8 cellular contexts compared by ENCODE assay signal in genomic region chr13:30679483-30680330, GRCh38. TPM values are rescaled to one million over a fixed set of nuclear protein-coding genes. Genes with fewer than 3 reads are reported as not detected.
A peak's percentile ranks its signal among the peaks of the same experiment; 100 is the strongest.
DNase-seq lines count a peak whose midpoint lies in the region; ATAC-seq and TF ChIP-seq lines count a peak whose summit lies in the region.

No MANE protein-coding gene starts in this region.

- H3K4me2 ChIP-seq in mammary epithelial cell (ENCODE audit: insufficient read depth, low read depth, low read length) = no peak overlapping the region

- dilution Hi-C loops in mammary epithelial cell (cut with HindIII; ENCODE audit: low sequenced_read_pairs) = loop anchor here (10.0 kb wide), 1 partner anchor 115 kb away; no protein-coding TSS in a partner anchor

- DNase-seq in activated CD4-positive, CD25-positive, alpha-beta regulatory T cell treated with anti-CD3 and anti-CD28 coated beads, Interleukin-2, amount 50 U/mL, for 72 hours = no peak
- DNase-seq in RWPE1 (ENCODE audit: low spot score) (peak; percentile 26), mammary epithelial cell (no peak), lower lobe of right lung (no peak), NCI-H2196 (lab: John Stamatoyannopoulos, UW; ENCODE audit: unreplicated experiment) (no peak)

- peak; percentile 39 for TF ChIP-seq CTCF in RWPE1 (conservative IDR thresholded peaks at IDR 0.05; ENCODE audit: low read depth)
- peak; percentile 47 to 78 for TF ChIP-seq CTCF in mammary epithelial cell (conservative IDR thresholded peaks at IDR 0.05 in 1 of 2, IDR thresholded peaks at IDR 0.05 in 1 of 2; ENCODE audit: extremely low read depth in 1 of 2, insufficient read depth in 1 of 2, low read depth in 1 of 2, low read length in 2 of 2)
- peak; percentile 59 for TF ChIP-seq CTCF in lower lobe of right lung (IDR thresholded peaks at IDR 0.05)

- POLR2A ChIA-PET in RWPE1 (lab: Yijun Ruan, JAX; ENCODE audit: low non-redundant PET) = no interaction called here

- H3K9me3 ChIP-seq in mammary epithelial cell (replicated peaks; ENCODE audit: insufficient read depth, low read length) = no peaks in the 10 kb centered on the region
- no peaks in the 10 kb centered on the region for H3K9me3 ChIP-seq in lower lobe of right lung

- no peaks in the 10 kb centered on the region for H3K79me2 ChIP-seq in mammary epithelial cell (ENCODE audit: insufficient read depth, low read length)

- H2AFZ ChIP-seq in mammary epithelial cell (ENCODE audit: low read depth, low read length) = peak overlapping the region; percentile 2

- no peaks in the 10 kb centered on the region for H3K36me3 ChIP-seq in mammary epithelial cell (ENCODE audit: insufficient read depth, low read length)
- H3K36me3 ChIP-seq in lower lobe of right lung = no peaks in the 10 kb centered on the region

- in situ Hi-C loops in mammary epithelial cell (cut with MboI; ENCODE audit: low sequenced_read_pairs in 2 of 2) = loop anchor here in 1 of 2 donors (5.0 kb wide), 1 partner anchor 123 kb away; no protein-coding TSS in a partner anchor

- intact Hi-C loops in mammary epithelial cell (cut with micrococcal nuclease) = loop anchor here (1.0 to 10.0 kb wide), 5 partner anchors 63 to 298 kb away; partner anchors contain the start of gene HMGB1
- intact Hi-C loops in lower lobe of right lung (cut with DNase I) = no loop called here

- CTCF ChIA-PET in RWPE1 (lab: Yijun Ruan, JAX) (no interaction called here), mammary epithelial cell (lab: Charles Lee; ENCODE audit: low non-redundant PET) (interaction anchor here (0.6 to 0.7 kb wide), 2 partner anchors 11 to 24 kb away, joined by 7 read pairs; no protein-coding TSS in a partner anchor)

- H3K4me3 ChIP-seq in mammary epithelial cell (replicated peaks in 1 of 3; ENCODE audit: insufficient read depth in 1 of 3, low read depth in 2 of 3, low read length in 3 of 3) (no peak overlapping the region), lower lobe of right lung (no peak overlapping the region)

- no peak overlapping the region for H3K9ac ChIP-seq in mammary epithelial cell (ENCODE audit: insufficient read depth, low read length)

- peak; percentile 61 to 76 for ATAC-seq in activated CD4-positive, CD25-positive, alpha-beta regulatory T cell treated with anti-CD3 and anti-CD28 coated beads, Interleukin-2, amount 50 U/mL, for 24 hours
- ATAC-seq in HG03108 (IDR thresholded peaks at IDR 0.05; ENCODE audit: unreplicated experiment) = peak; percentile 70
- ATAC-seq in lower lobe of right lung = peak; percentile 49 to 70
- ATAC-seq in GM21737 (IDR thresholded peaks at IDR 0.05; ENCODE audit: unreplicated experiment) = no peak

- H3K27ac ChIP-seq in RWPE1 (no peak overlapping the region), mammary epithelial cell (ENCODE audit: insufficient read depth, low read depth, low read length) (no peak overlapping the region), lower lobe of right lung (no peak overlapping the region)

- WGBS in mammary epithelial cell (ENCODE audit: low coverage, missing lambda C conversion rate) = 30% methylated on average over 9 of the region's 9 CpGs

- H3K27me3 ChIP-seq in mammary epithelial cell (ENCODE audit: insufficient read depth, low read length) = no peaks in the 10 kb centered on the region
- no peaks in the 10 kb centered on the region for H3K27me3 ChIP-seq in lower lobe of right lung (ENCODE audit: low read depth)

- BruUV-seq in mammary epithelial cell (replicated peaks; lab: Mats Ljungman, UMichigan) = no TSS peak

- H4K20me1 ChIP-seq in mammary epithelial cell (ENCODE audit: insufficient read depth, low read length) = no peaks in the 10 kb centered on the region

- no peaks in the 10 kb centered on the region for H3K4me1 ChIP-seq in mammary epithelial cell (ENCODE audit: insufficient read depth, low read length)
- H3K4me1 ChIP-seq in lower lobe of right lung = peaks cover 11% of the 10 kb centered on the region

RNA-seq across cellular contexts. Expression of gene ALOX5AP, which starts 55.6 kb away (rescaled TPM):
- under 1 TPM; 0.33 to 0.35 TPM for total RNA-seq in mammary epithelial cell
- 0.19 TPM for polyA plus RNA-seq in mammary epithelial cell
- polyA minus RNA-seq in mammary epithelial cell = not detected
- 311 TPM for total RNA-seq in lower lobe of right lung

Comparison
In these comparisons a context has a peak if more than half of its experiments do, and no peak if none do; other contexts are left out.
1. RNA of gene ALOX5AP, which starts 55.6 kb away (total RNA-seq): 311 TPM in lower lobe of right lung (single experiment); 0.33 to 0.35 TPM in mammary epithelial cell; every median in the first group is over 100 times any median in the second.
2. Peak in every context shown above with its lines, with median percentiles within 50 percentile points of each other: CTCF ChIP-seq.